ENCODE assay signal across 9 cellular contexts in the genomic region with DNA sequence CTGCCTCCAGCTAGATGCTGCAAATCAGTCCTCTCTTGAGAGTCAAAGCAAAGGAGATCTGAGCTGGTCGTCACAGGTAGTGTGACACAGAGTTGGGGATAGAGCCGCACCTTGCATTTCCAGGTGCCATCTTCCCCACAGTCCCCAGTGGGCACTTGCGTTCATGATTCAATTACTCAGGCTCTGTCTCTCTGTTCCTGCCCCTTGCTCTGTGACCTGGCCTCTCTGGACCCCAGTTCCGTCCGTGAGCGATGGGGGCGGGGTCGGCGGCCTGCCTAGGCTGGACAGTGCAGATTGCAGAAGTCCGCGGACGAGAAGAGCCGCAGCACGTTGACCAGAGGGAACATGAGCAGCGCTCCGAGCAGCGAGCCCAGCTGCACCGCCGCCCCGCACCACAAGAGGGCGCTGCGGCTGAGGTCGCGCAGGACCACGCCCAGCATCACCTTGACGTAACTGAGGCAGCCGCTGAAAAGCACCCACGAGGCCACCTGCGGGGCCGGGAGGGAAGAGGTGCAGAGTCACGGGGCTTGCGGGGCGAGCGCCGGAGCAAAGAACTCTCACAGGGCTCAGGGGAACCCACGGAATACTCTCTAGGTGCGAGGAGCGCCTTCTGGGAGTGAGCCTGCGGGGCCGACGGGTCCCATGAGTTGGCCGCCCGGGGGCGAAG. TPM values are rescaled to one million over a fixed set of nuclear protein-coding genes. Genes with fewer than 3 reads are reported as not detected.
DNase-seq lines count a peak whose midpoint lies in the region; ATAC-seq and TF ChIP-seq lines count a peak whose summit lies in the region.
"Had no signal": no experiment of that assay in that cellular context is flagged by ENCODE, and none has a peak within 500 bp of the region (broad histone marks: within the 10 kb centered on the region; RNA-seq: fewer than 3 reads in every experiment).

No MANE protein-coding gene starts in this region.

- TF ChIP-seq POLR2A in thyroid gland (IDR thresholded peaks at IDR 0.05): no peak

- no peaks in the 10 kb centered on the region for H3K36me3 Mint-ChIP-seq in CD4-positive, alpha-beta T cell (ENCODE audit: low read depth)
- no peaks in the 10 kb centered on the region for H3K36me3 Mint-ChIP-seq in activated naive CD8-positive, alpha-beta T cell treated with anti-CD3 and anti-CD28 coated beads for 36 hours

- H3K4me3 ChIP-seq in thyroid gland (replicated peaks in 1 of 3): no peak overlapping the region

- H3K27me3 ChIP-seq in CD4-positive, alpha-beta T cell (ENCODE audit: control insufficient read depth, insufficient read depth, low read length): peaks cover 4% of the 10 kb centered on the region
- no peaks in the 10 kb centered on the region for H3K27me3 ChIP-seq in thyroid gland

- POLR2A ChIA-PET in CD4-positive, alpha-beta T cell (lab: Charles Lee): interaction anchor here (1.1 kb wide), 1 partner anchor 12 kb away, joined by 3 read pairs; no protein-coding TSS in a partner anchor

- H3K4me1 ChIP-seq in thyroid gland: peaks cover 0 to 5% of the 10 kb centered on the region in 2 donors

- DNase-seq in CD4-positive, alpha-beta T cell: peak in 4 of 10 experiments; percentile 8 to 37 (median 12)
- peak; percentile 58 for DNase-seq in activated naive CD8-positive, alpha-beta T cell treated with anti-CD3 and anti-CD28 coated beads for 36 hours
- DNase-seq in kidney tubule cell (ENCODE audit: low spot score) (peak; percentile 44), thyroid gland (peak; percentile 16 to 28), KG1 (lab: John Stamatoyannopoulos, UW) (no peak), NCI-H510A treated with DMSO at 0.1 percent for 48 hours (lab: John Stamatoyannopoulos, UW) (no peak)
- no peak for DNase-seq in effector CD8-positive, alpha-beta T cell (lab: John Stamatoyannopoulos, UW)

- WGBS in thyroid gland, 2 donors: 28 to 37% methylated on average over 34 to 36 of the region's 44 CpGs

- H3K9me3 ChIP-seq in CD4-positive, alpha-beta T cell (ENCODE audit: control insufficient read depth, low read length): no peaks in the 10 kb centered on the region
- no peaks in the 10 kb centered on the region for H3K9me3 ChIP-seq in thyroid gland

- no peak overlapping the region for H3K27ac ChIP-seq in CD4-positive, alpha-beta T cell (ENCODE audit: low read depth, low read length)
- H3K27ac ChIP-seq in thyroid gland: no peak overlapping the region
- H3K27ac ChIP-seq: epithelial cell of prostate had no signal

- CTCF ChIA-PET in CD4-positive, alpha-beta T cell (lab: Charles Lee): no interaction called here

- TF ChIP-seq CTCF in CD4-positive, alpha-beta T cell (IDR thresholded peaks at IDR 0.05): peak; percentile 57
- TF ChIP-seq CTCF in LNCAP (IDR thresholded peaks at IDR 0.05) (peak; percentile 69), thyroid gland (IDR thresholded peaks at IDR 0.05) (peak; percentile 24 to 81 (median 44))

- ATAC-seq in CD4-positive, alpha-beta T cell (ENCODE audit: poor library complexity): no peak

- no peak overlapping the region for H3K4me3 Mint-ChIP-seq in CD4-positive, alpha-beta T cell
- no peak overlapping the region for H3K4me3 Mint-ChIP-seq in activated naive CD8-positive, alpha-beta T cell treated with anti-CD3 and anti-CD28 coated beads for 36 hours

- peaks cover 9% of the 10 kb centered on the region for H3K4me1 Mint-ChIP-seq in CD4-positive, alpha-beta T cell (ENCODE audit: low read depth)
- H3K4me1 Mint-ChIP-seq in activated naive CD8-positive, alpha-beta T cell treated with anti-CD3 and anti-CD28 coated beads for 36 hours: peaks cover 54% of the 10 kb centered on the region

- H3K9me3 Mint-ChIP-seq in CD4-positive, alpha-beta T cell: no peaks in the 10 kb centered on the region
- H3K9me3 Mint-ChIP-seq in activated naive CD8-positive, alpha-beta T cell treated with anti-CD3 and anti-CD28 coated beads for 36 hours: peaks cover 2% of the 10 kb centered on the region

- intact Hi-C loops in CD4-positive, alpha-beta T cell (cut with DNase I, micrococcal nuclease): no loop called here
- intact Hi-C loops in thyroid gland (cut with DNase I): no loop called here

- H3K27ac Mint-ChIP-seq in CD4-positive, alpha-beta T cell: no peak overlapping the region
- no peak overlapping the region for H3K27ac Mint-ChIP-seq in activated naive CD8-positive, alpha-beta T cell treated with anti-CD3 and anti-CD28 coated beads for 36 hours

- H3K36me3 ChIP-seq in thyroid gland: no peaks in the 10 kb centered on the region

- H3K27me3 Mint-ChIP-seq in CD4-positive, alpha-beta T cell: peaks cover 28% of the 10 kb centered on the region
- no peaks in the 10 kb centered on the region for H3K27me3 Mint-ChIP-seq in activated naive CD8-positive, alpha-beta T cell treated with anti-CD3 and anti-CD28 coated beads for 36 hours

RNA-seq across cellular contexts. Expression of gene SLC52A3, which starts 7.4 kb away (rescaled TPM):
- not detected for total RNA-seq in CD4-positive, alpha-beta T cell
- total RNA-seq in activated naive CD8-positive, alpha-beta T cell treated with anti-CD3 and anti-CD28 coated beads for 36 hours: under 1 TPM; 0.08 to 0.25 TPM
- total RNA-seq in thyroid gland: 1 to 10 TPM in 1 of 4 donors, under 1 TPM in 3; 0.24 to 2.0 (median 0.63) TPM

Comparison
In these comparisons a context has a peak if more than half of its experiments do, and no peak if none do; other contexts are left out.
1. DNase-seq: peak in activated naive CD8-positive, alpha-beta T cell treated with anti-CD3 and anti-CD28 coated beads for 36 hours (single experiment), kidney tubule cell (single experiment) and thyroid gland (2 of 2); none in KG1 (single experiment), NCI-H510A treated with DMSO at 0.1 percent for 48 hours (single experiment) and effector CD8-positive, alpha-beta T cell (single experiment).
2. Peak in every context shown above with its lines, with median percentiles within 50 percentile points of each other: CTCF ChIP-seq.